In genomic region chr9:132901859-132902831, GRCh38 we compare ENCODE assay signal across 8 cellular contexts. TPM values are rescaled to one million over a fixed set of nuclear protein-coding genes. Genes with fewer than 3 reads are reported as not detected.
DNase-seq lines count a peak whose midpoint lies in the region; ATAC-seq and TF ChIP-seq lines count a peak whose summit lies in the region.

No MANE protein-coding gene starts in this region.

- H4K20me1 ChIP-seq in neural progenitor cell (ENCODE audit: low read depth) = peaks cover 14% of the 10 kb centered on the region

- no peaks in the 10 kb centered on the region for H3K79me2 ChIP-seq in neural progenitor cell (ENCODE audit: low read depth)

- no peaks in the 10 kb centered on the region for H3K27me3 ChIP-seq in Panc1 (ENCODE audit: control insufficient read depth, insufficient read depth, low read length)
- H3K27me3 ChIP-seq in neural progenitor cell = no peaks in the 10 kb centered on the region
- H3K27me3 ChIP-seq in stomach smooth muscle (ENCODE audit: control insufficient read depth in 1 of 2, insufficient read depth in 2 of 2, low read length in 2 of 2) = no peaks in the 10 kb centered on the region

- H3K36me3 ChIP-seq in Panc1 (ENCODE audit: control insufficient read depth, insufficient read depth, low read length) (no peaks in the 10 kb centered on the region; the same call in 1 of the 2 replicates), neural progenitor cell (no peaks in the 10 kb centered on the region), stomach smooth muscle (ENCODE audit: control insufficient read depth in 2 of 2, insufficient read depth in 2 of 2, low read length in 2 of 2) (peaks cover 67 to 68% of the 10 kb centered on the region in 2 donors)

- in situ Hi-C loops in Panc1 (cut with HindIII; ENCODE audit: low pct_unique_long_range_greater_than_20kb, low sequenced_read_pairs) = no loop called here

- intact Hi-C loops in Panc1 (cut with micrococcal nuclease; ENCODE audit: unreplicated experiment) = no loop called here

- H3K36me3 Mint-ChIP-seq in activated T-cell treated with anti-CD3 and anti-CD28 coated beads, Interleukin-2, amount 50 U/mL, for 24 hours (ENCODE audit: low read depth) = peaks cover 85% of the 10 kb centered on the region
- peaks cover 10% of the 10 kb centered on the region for H3K36me3 Mint-ChIP-seq in neural progenitor cell

- no peak overlapping the region for H3K4me3 ChIP-seq in Panc1 (ENCODE audit: low read depth in 2 of 2, low read length in 2 of 2)
- H3K4me3 ChIP-seq in neural progenitor cell = no peak overlapping the region
- no peak overlapping the region for H3K4me3 ChIP-seq in stomach smooth muscle (ENCODE audit: low read length in 2 of 2)

- H3K4me1 ChIP-seq in Panc1 (ENCODE audit: control insufficient read depth, insufficient read depth, low read length) (no peaks in the 10 kb centered on the region), neural progenitor cell (no peaks in the 10 kb centered on the region), stomach smooth muscle (ENCODE audit: control insufficient read depth, insufficient read depth, low read length) (no peaks in the 10 kb centered on the region)

- CTCF ChIA-PET in Panc1 (lab: Charles Lee) = interaction anchor here (0.6 to 0.9 kb wide), 4 partner anchors 11 to 490 kb away, joined by 3 read pairs; no protein-coding TSS in a partner anchor

- no peak overlapping the region for H3K4me3 Mint-ChIP-seq in activated T-cell treated with anti-CD3 and anti-CD28 coated beads, Interleukin-2, amount 50 U/mL, for 24 hours
- H3K4me3 Mint-ChIP-seq in neural progenitor cell = no peak overlapping the region

- no peaks in the 10 kb centered on the region for H3K27me3 Mint-ChIP-seq in activated T-cell treated with anti-CD3 and anti-CD28 coated beads, Interleukin-2, amount 50 U/mL, for 24 hours
- no peaks in the 10 kb centered on the region for H3K27me3 Mint-ChIP-seq in neural progenitor cell (ENCODE audit: insufficient read depth, low read depth)

- H3K9me3 ChIP-seq in Panc1 (ENCODE audit: control insufficient read depth, insufficient read depth, low read depth, low read length) = no peaks in the 10 kb centered on the region
- H3K9me3 ChIP-seq in neural progenitor cell (ENCODE audit: low read depth) = no peaks in the 10 kb centered on the region
- no peaks in the 10 kb centered on the region for H3K9me3 ChIP-seq in stomach smooth muscle (ENCODE audit: control insufficient read depth in 2 of 2, low read length in 2 of 2)

- no peaks in the 10 kb centered on the region for H3K9me3 Mint-ChIP-seq in activated T-cell treated with anti-CD3 and anti-CD28 coated beads, Interleukin-2, amount 50 U/mL, for 24 hours
- H3K9me3 Mint-ChIP-seq in neural progenitor cell = no peaks in the 10 kb centered on the region

- peaks cover 10% of the 10 kb centered on the region for H3F3A ChIP-seq in neural progenitor cell (ENCODE audit: low read depth)

- no peak overlapping the region for H3K27ac Mint-ChIP-seq in activated T-cell treated with anti-CD3 and anti-CD28 coated beads, Interleukin-2, amount 50 U/mL, for 24 hours
- H3K27ac Mint-ChIP-seq in neural progenitor cell = no peak overlapping the region

- peaks cover 12% of the 10 kb centered on the region for H3K4me1 Mint-ChIP-seq in activated T-cell treated with anti-CD3 and anti-CD28 coated beads, Interleukin-2, amount 50 U/mL, for 24 hours (ENCODE audit: low read depth)
- peaks cover 6% of the 10 kb centered on the region for H3K4me1 Mint-ChIP-seq in neural progenitor cell

- H3K4me2 ChIP-seq in neural progenitor cell = no peak overlapping the region

- peak; percentile 42 for DNase-seq in GDM1 (lab: John Stamatoyannopoulos, UW)
- DNase-seq in HT1080 (ENCODE audit: low read depth) = peak; percentile 82
- DNase-seq in Panc1 (ENCODE audit: low read depth, low spot score) = peak; percentile 51
- DNase-seq in activated T-cell treated with anti-CD3 and anti-CD28 coated beads, Interleukin-2, amount 50 U/mL, for 24 hours = peak; percentile 80
- peak; percentile 72 for DNase-seq in fibroblast of gingiva (ENCODE audit: low read depth)
- peak; percentile 78 for DNase-seq in neural progenitor cell (ENCODE audit: low spot score)

- H3K9ac ChIP-seq in neural progenitor cell = no peak overlapping the region
- no peak overlapping the region for H3K9ac ChIP-seq in stomach smooth muscle (ENCODE audit: low read length in 2 of 2)

- H3K27ac ChIP-seq in Panc1 (ENCODE audit: low read length) (no peak overlapping the region), neural progenitor cell (no peak overlapping the region), stomach smooth muscle (ENCODE audit: low read length) (peak overlapping the region; percentile 42)

- ATAC-seq in Panc1 (peak; percentile 78), GM18868 (IDR thresholded peaks at IDR 0.05; ENCODE audit: unreplicated experiment) (no peak)

- no TSS peak for BruUV-seq in Panc1 (replicated peaks; lab: Mats Ljungman, UMichigan)

- TF ChIP-seq CTCF in Panc1 (IDR thresholded peaks at IDR 0.05) (peak; percentile 87), neural progenitor cell (IDR thresholded peaks at IDR 0.05) (peak; percentile 98)

- POLR2A ChIA-PET in Panc1 (lab: Charles Lee) = no interaction called here

- no peak overlapping the region for H2AFZ ChIP-seq in neural progenitor cell (replicated peaks)

RNA-seq across cellular contexts. Expression of gene SPACA9, which starts 23.4 kb away (rescaled TPM):
- 2.6 and 5.5 TPM in 2 replicates for total RNA-seq in HT1080 (2014; rRNA removed; shearing (Covaris generic))
- 6.6 and 7.0 TPM in 2 replicates for polyA plus RNA-seq in HT1080 (2015; cell fraction: cytosol; rRNA removed)
- polyA plus RNA-seq in HT1080 (2015; cell fraction: nucleus; rRNA removed) = 5.4 and 6.7 TPM in 2 replicates
- total RNA-seq in Panc1 (2021; ENCODE audit: unreplicated experiment) (3.0 TPM), neural progenitor cell (ENCODE audit: low replicate concordance) (1.9 and 2.4 TPM in 2 replicates)
- 4.8 TPM for polyA plus RNA-seq in Panc1 (2012; ENCODE audit: insufficient read length)

RNA-seq across cellular contexts. Expression of gene AK8, which starts 24.1 kb away (rescaled TPM):
- not detected in 2 replicates for total RNA-seq in HT1080 (2014; rRNA removed; shearing (Covaris generic))
- polyA plus RNA-seq in HT1080 (2015; cell fraction: cytosol; rRNA removed) = 0.05 and 0.14 TPM in 2 replicates
- 0.06 and 0.42 TPM in 2 replicates for polyA plus RNA-seq in HT1080 (2015; cell fraction: nucleus; rRNA removed)
- total RNA-seq in Panc1 (2021; ENCODE audit: unreplicated experiment) = 0.39 TPM
- 0.73 TPM for polyA plus RNA-seq in Panc1 (2012; ENCODE audit: insufficient read length)
- 0.43 and 0.71 TPM in 2 replicates for total RNA-seq in neural progenitor cell (ENCODE audit: low replicate concordance)

RNA-seq across cellular contexts. Expression of gene TSC1, which starts 42.3 kb away (rescaled TPM):
- 16.6 and 18.3 TPM in 2 replicates for total RNA-seq in HT1080 (2014; rRNA removed; shearing (Covaris generic))
- 12.1 and 15.3 TPM in 2 replicates for polyA plus RNA-seq in HT1080 (2015; cell fraction: cytosol; rRNA removed)
- 54.3 and 55.2 TPM in 2 replicates for polyA plus RNA-seq in HT1080 (2015; cell fraction: nucleus; rRNA removed)
- total RNA-seq in Panc1 (2021; ENCODE audit: unreplicated experiment) = 27.4 TPM
- 12.7 TPM for polyA plus RNA-seq in Panc1 (2012; ENCODE audit: insufficient read length)
- 44.9 and 64.9 TPM in 2 replicates for total RNA-seq in neural progenitor cell (ENCODE audit: low replicate concordance)
